In genomic region chr11:99522467-99523173, GRCh38 we compare ENCODE assay signal across 34 cellular contexts.
DNase-seq lines count a peak whose midpoint lies in the region; ATAC-seq and TF ChIP-seq lines count a peak whose summit lies in the region.
"Had no signal": no experiment of that assay in that cellular context is flagged by ENCODE, and none has a peak within 500 bp of the region (broad histone marks: within the 10 kb centered on the region; RNA-seq: fewer than 3 reads in every experiment).

No MANE protein-coding gene starts in this region.

- H3K4me1 Mint-ChIP-seq in CD4-positive, alpha-beta T cell (ENCODE audit: low read depth) = no peaks in the 10 kb centered on the region
- H3K4me1 Mint-ChIP-seq: activated CD4-positive, alpha-beta memory T cell treated with anti-CD3 and anti-CD28 coated beads, Interleukin-2, amount 10 ng/mL, durations not matched to agents 7 days and 5 days; CD4-positive, CD25-positive, alpha-beta regulatory T cell; IgD-negative memory B cell had no signal

- dilution Hi-C loops in IMR-90 (cut with HindIII; ENCODE audit: low sequenced_read_pairs, unreplicated experiment) = no loop called here

- in situ Hi-C loops in IMR-90 (cut with MboI; ENCODE audit: low sequenced_read_pairs) = loop anchor here (25.0 kb wide), 1 partner anchor 1415 kb away; no protein-coding TSS in a partner anchor

- no TSS peak for BruUV-seq in IMR-90 (replicated peaks; lab: Mats Ljungman, UMichigan)

- H3K4me3 ChIP-seq in IMR-90 (ENCODE audit: insufficient read depth, low read depth, low read length) (no peak overlapping the region), SJCRH30 (no peak overlapping the region)
- H3K4me3 ChIP-seq: spleen, thoracic aorta had no signal

- H3K9me3 Mint-ChIP-seq in CD4-positive, alpha-beta T cell = peaks cover 10% of the 10 kb centered on the region
- H3K9me3 Mint-ChIP-seq: endodermal cell had no signal

- H2BK20ac ChIP-seq in IMR-90 (ENCODE audit: low read depth, low read length) = peak overlapping the region; percentile 89

- CTCF ChIA-PET in IMR-90 (lab: Yijun Ruan, JAX) = no interaction called here
- CTCF ChIA-PET in CD4-positive, alpha-beta T cell (lab: Charles Lee) = no interaction called here

- TF ChIP-seq RAD21 in IMR-90 (IDR thresholded peaks at IDR 0.05; ENCODE audit: low read length) = no peak

- H3K4ac ChIP-seq in IMR-90 (ENCODE audit: low read depth, low read length) = peak overlapping the region; percentile 64; the same call in 1 of the 2 replicates

- POLR2A ChIA-PET in IMR-90 (lab: Charles Lee; ENCODE audit: unreplicated experiment) = no interaction called here
- POLR2A ChIA-PET in CD4-positive, alpha-beta T cell (lab: Charles Lee) = no interaction called here

- no peak overlapping the region for H3K27ac ChIP-seq in IMR-90 (ENCODE audit: insufficient read depth, low read length)
- no peak overlapping the region for H3K27ac ChIP-seq in CD4-positive, alpha-beta T cell (ENCODE audit: low read depth, low read length)
- H3K27ac ChIP-seq in SJCRH30 = no peak overlapping the region
- H3K27ac ChIP-seq: 22Rv1, spleen, thoracic aorta had no signal

- no peaks in the 10 kb centered on the region for H3K79me1 ChIP-seq in IMR-90 (ENCODE audit: low read depth in 1 of 2, low read length in 2 of 2)

- no peak overlapping the region for H3K4me3 Mint-ChIP-seq in CD4-positive, alpha-beta T cell
- H3K4me3 Mint-ChIP-seq: activated CD4-positive, alpha-beta memory T cell treated with anti-CD3 and anti-CD28 coated beads, Interleukin-2, amount 10 ng/mL, durations not matched to agents 7 days and 5 days; activated naive CD4-positive, alpha-beta T cell treated with anti-CD3 and anti-CD28 coated beads for 36 hours; CD4-positive, CD25-positive, alpha-beta regulatory T cell; endodermal cell; IgD-negative memory B cell; natural killer cell treated with Interleukin-12 subunit alpha and Interleukin-12 subunit beta and Interleukin-15 and Interleukin-18, amount 100 ng/mL, for 72 hours; stimulated activated naive CD8-positive, alpha-beta T cell treated with anti-CD3 and anti-CD28 coated beads, Interleukin-15, Interleukin-2, amounts not matched to agents 100 ng/mL and 50 ng/mL, for 24 hours; T-helper 1 cell treated with Interleukin-12 subunit alpha and Interleukin-12 subunit beta and Interleukin-4 antibody, amounts not matched to agents 30 μg/mL and 1 μg/mL, for 36 hours had no signal

- no peaks in the 10 kb centered on the region for H3K36me3 Mint-ChIP-seq in CD4-positive, alpha-beta T cell (ENCODE audit: low read depth)
- H3K36me3 Mint-ChIP-seq: CD4-positive, CD25-positive, alpha-beta regulatory T cell; IgD-negative memory B cell had no signal

- no peak for TF ChIP-seq POLR2A in IMR-90 (IDR thresholded peaks at IDR 0.05; ENCODE audit: low read depth, low read length)
- no peak for TF ChIP-seq POLR2A in erythroblast (IDR thresholded peaks at IDR 0.05; ENCODE audit: low read length)

- H3K4me2 ChIP-seq in IMR-90 (ENCODE audit: low read depth, low read length) = peak overlapping the region; percentile 65; the same call in 1 of the 2 replicates

- no CpG with 5 or more reads among the region's 5 CpGs for WGBS in IMR-90 (ENCODE audit: extremely low coverage in 2 of 2, insufficient read length in 1 of 2), 2 experiments

- H3K4me1 ChIP-seq in IMR-90 (ENCODE audit: control insufficient read depth, insufficient read depth, low read length) = peaks cover 10% of the 10 kb centered on the region; the same call in 1 of the 2 replicates
- H3K4me1 ChIP-seq in SJCRH30 = no peaks in the 10 kb centered on the region
- H3K4me1 ChIP-seq: spleen had no signal

- no peak overlapping the region for H3K27ac Mint-ChIP-seq in CD4-positive, alpha-beta T cell
- H3K27ac Mint-ChIP-seq: activated CD4-positive, alpha-beta memory T cell treated with anti-CD3 and anti-CD28 coated beads, Interleukin-2, amount 10 ng/mL, durations not matched to agents 7 days and 5 days; activated naive CD4-positive, alpha-beta T cell treated with anti-CD3 and anti-CD28 coated beads for 36 hours; CD4-positive, CD25-positive, alpha-beta regulatory T cell; endodermal cell; IgD-negative memory B cell; natural killer cell treated with Interleukin-12 subunit alpha and Interleukin-12 subunit beta and Interleukin-15 and Interleukin-18, amount 100 ng/mL, for 72 hours; stimulated activated naive CD8-positive, alpha-beta T cell treated with anti-CD3 and anti-CD28 coated beads, Interleukin-15, Interleukin-2, amounts not matched to agents 100 ng/mL and 50 ng/mL, for 24 hours; T-helper 1 cell treated with Interleukin-12 subunit alpha and Interleukin-12 subunit beta and Interleukin-4 antibody, amounts not matched to agents 30 μg/mL and 1 μg/mL, for 36 hours had no signal

- H3K27me3 Mint-ChIP-seq in CD4-positive, alpha-beta T cell = no peaks in the 10 kb centered on the region
- H3K27me3 Mint-ChIP-seq: activated CD4-positive, alpha-beta memory T cell treated with anti-CD3 and anti-CD28 coated beads, Interleukin-2, amount 10 ng/mL, durations not matched to agents 7 days and 5 days; CD4-positive, CD25-positive, alpha-beta regulatory T cell; IgD-negative memory B cell; natural killer cell treated with Interleukin-12 subunit alpha and Interleukin-12 subunit beta and Interleukin-15 and Interleukin-18, amount 100 ng/mL, for 72 hours; stimulated activated naive CD8-positive, alpha-beta T cell treated with anti-CD3 and anti-CD28 coated beads, Interleukin-15, Interleukin-2, amounts not matched to agents 100 ng/mL and 50 ng/mL, for 24 hours had no signal

- 0 out of 2 replicates have a peak overlapping the region, but pooled peaks have one; percentile 34 for H3K14ac ChIP-seq in IMR-90 (replicated peaks; ENCODE audit: low read depth, low read length)

- H3K9me3 ChIP-seq in IMR-90 (ENCODE audit: control insufficient read depth, insufficient read depth, low read length) (no peaks in the 10 kb centered on the region), SJCRH30 (replicated peaks) (no peaks in the 10 kb centered on the region)
- H3K9me3 ChIP-seq in CD4-positive, alpha-beta T cell (ENCODE audit: control insufficient read depth, low read length) = no peaks in the 10 kb centered on the region
- H3K9me3 ChIP-seq: spleen, thoracic aorta had no signal

- no peak overlapping the region for H3K23ac ChIP-seq in IMR-90 (ENCODE audit: low read depth, low read length)

- H3K9me1 ChIP-seq in IMR-90 (ENCODE audit: insufficient read depth, low read length) = peaks cover 3% of the 10 kb centered on the region; the same call in 1 of the 2 replicates

- no peak overlapping the region for H3K9ac ChIP-seq in IMR-90 (ENCODE audit: low read depth, low read length)

- peak; percentile 57 for ATAC-seq in IMR-90 (ENCODE audit: low read depth)
- no peak for ATAC-seq in CD4-positive, alpha-beta T cell (ENCODE audit: poor library complexity)
- ATAC-seq: activated CD4-positive, CD25-positive, alpha-beta regulatory T cell treated with anti-CD3 and anti-CD28 coated beads, Interleukin-2, amount 50 U/mL, for 24 hours; esophagus mucosa; natural killer cell treated with Interleukin-12 subunit alpha and Interleukin-12 subunit beta and Interleukin-15 and Interleukin-18, amount 100 ng/mL, for 72 hours; SK-N-SH treated with all-trans-retinoic acid at 6 μM for 48 hours had no signal

- peak overlapping the region; percentile 25; the same call in 1 of the 3 replicates for H2BK15ac ChIP-seq in IMR-90 (ENCODE audit: low read depth, low read length)

- peak overlapping the region in 1 of 2 experiments; percentile 73; a peak in 2 of 4 replicates for H4K8ac ChIP-seq in IMR-90 (ENCODE audit: low read depth in 2 of 2, low read length in 2 of 2)

- 0 out of 2 replicates have a peak overlapping the region, but pooled peaks have one; percentile 33 for H3K56ac ChIP-seq in IMR-90 (ENCODE audit: extremely low read depth, insufficient read depth, low read length)

- intact Hi-C loops in IMR-90 (cut with micrococcal nuclease) = no loop called here
- intact Hi-C loops in CD4-positive, alpha-beta T cell (cut with DNase I, micrococcal nuclease) = no loop called here

- H2AFZ ChIP-seq in IMR-90 (replicated peaks; ENCODE audit: low read length, poor library complexity) = no peak overlapping the region

- no peak overlapping the region for H2AK9ac ChIP-seq in IMR-90 (replicated peaks; ENCODE audit: low read depth, low read length, poor library complexity)

- TF ChIP-seq CTCF in IMR-90 (conservative IDR thresholded peaks at IDR 0.05; ENCODE audit: low read depth, low read length) = no peak
- TF ChIP-seq CTCF in CD4-positive, alpha-beta T cell (IDR thresholded peaks at IDR 0.05) = no peak

- peak overlapping the region; percentile 78 for H2BK5ac ChIP-seq in IMR-90 (ENCODE audit: low read depth, low read length, poor library complexity, severe bottlenecking)

- H3K18ac ChIP-seq in IMR-90 (ENCODE audit: low read depth, low read length) = peak overlapping the region; percentile 81; the same call in 1 of the 2 replicates

- peak; percentile 0 for DNase-seq in A172 (ENCODE audit: low spot score)
- peak; percentile 54 for DNase-seq in IMR-90
- peak; percentile 7 for DNase-seq in astrocyte of the hippocampus (ENCODE audit: low read depth, low spot score)
- DNase-seq in fibroblast of peridontal ligament (ENCODE audit: extremely low read depth) = peak; percentile 10
- no peak for DNase-seq in erythroblast (lab: John Stamatoyannopoulos, UW)
- no peak for DNase-seq in superior temporal gyrus (ENCODE audit: extremely low spot score)
- no peak for DNase-seq in CD4-positive, alpha-beta T cell
- DNase-seq in SJCRH30 = no peak
- DNase-seq: activated CD4-positive, alpha-beta memory T cell treated with anti-CD3 and anti-CD28 coated beads, Interleukin-2, amount 10 ng/mL, durations not matched to agents 7 days and 5 days; activated CD8-positive, alpha-beta memory T cell treated with anti-CD3 and anti-CD28 coated beads, Interleukin-2, amount 50 U/mL, for 4 hours; activated naive CD4-positive, alpha-beta T cell treated with anti-CD3 and anti-CD28 coated beads for 36 hours; AML-193; CD4-positive, CD25-positive, alpha-beta regulatory T cell; cortex of kidney; endodermal cell; hypothalamus; left colon; mammary epithelial cell; NCI-H1092 treated with DMSO at 0.1 percent for 48 hours; NCI-H1694 treated with DMSO at 0.1 percent for 48 hours; NCI-H2171; NCI-H510A treated with DMSO at 0.1 percent for 48 hours; retina; spleen; stimulated activated CD4-positive, alpha-beta T cell treated with anti-CD3 and anti-CD28 coated beads, Interleukin-2, amount 100 ng/mL, for 24 hours had no signal

- H2AK5ac ChIP-seq in IMR-90 (ENCODE audit: low read depth, low read length) = no peak overlapping the region

- peak overlapping the region; percentile 35; the same call in 1 of the 2 replicates for H4K5ac ChIP-seq in IMR-90 (ENCODE audit: low read depth, low read length)

- H2BK120ac ChIP-seq in IMR-90 (ENCODE audit: low read depth, low read length) = peak overlapping the region; percentile 93

- no peaks in the 10 kb centered on the region for H4K20me1 ChIP-seq in IMR-90 (ENCODE audit: insufficient read depth, low read length)

- H3K36me3 ChIP-seq in IMR-90 (ENCODE audit: control insufficient read depth, insufficient read depth, low read length) (no peaks in the 10 kb centered on the region), SJCRH30 (no peaks in the 10 kb centered on the region)
- H3K36me3 ChIP-seq: spleen, thoracic aorta had no signal

- H4K91ac ChIP-seq in IMR-90 (ENCODE audit: insufficient read depth, low read depth, low read length) = peak overlapping the region; percentile 43; the same call in 1 of the 2 replicates

- H3K27me3 ChIP-seq in IMR-90 (ENCODE audit: control insufficient read depth, insufficient read depth, low read length) (no peaks in the 10 kb centered on the region), SJCRH30 (no peaks in the 10 kb centered on the region)
- no peaks in the 10 kb centered on the region for H3K27me3 ChIP-seq in CD4-positive, alpha-beta T cell (ENCODE audit: control insufficient read depth, insufficient read depth, low read length)
- H3K27me3 ChIP-seq: spleen had no signal

Comparison
In these comparisons a context has a peak if more than half of its experiments do, and no peak if none do; other contexts are left out.
1. DNase-seq: peak in A172 (single experiment), IMR-90 (single experiment), astrocyte of the hippocampus (single experiment) and fibroblast of peridontal ligament (single experiment); none in erythroblast (0 of 2), superior temporal gyrus (single experiment), CD4-positive, alpha-beta T cell (0 of 10) and SJCRH30 (0 of 2).